ENCODE assay signal across 25 cellular contexts in genomic region chr7:31724696-31725095, GRCh38. TPM values are rescaled to one million over a fixed set of nuclear protein-coding genes. Genes with fewer than 3 reads are reported as not detected.
DNase-seq lines count a peak whose midpoint lies in the region; ATAC-seq, FAIRE-seq and TF ChIP-seq lines count a peak whose summit lies in the region.
"Had no signal": no experiment of that assay in that cellular context is flagged by ENCODE, and none has a peak within 500 bp of the region (broad histone marks: within the 10 kb centered on the region; RNA-seq: fewer than 3 reads in every experiment).

No MANE protein-coding gene starts in this region.

- H3K4me1 Mint-ChIP-seq in Calu3 (ENCODE audit: low read depth, unreplicated experiment), result no peaks in the 10 kb centered on the region

- H3K27me3 ChIP-seq in PC-3 (ENCODE audit: low read length) (peaks cover 59% of the 10 kb centered on the region), keratinocyte (ENCODE audit: control insufficient read depth, extremely low read depth, insufficient read depth, low read length) (no peaks in the 10 kb centered on the region)
- H3K27me3 ChIP-seq: BLaER1, Peyer's patch had no signal

- no peaks in the 10 kb centered on the region for H3K9me3 ChIP-seq in PC-3 (ENCODE audit: low read length)
- no peaks in the 10 kb centered on the region for H3K9me3 ChIP-seq in keratinocyte (ENCODE audit: control insufficient read depth, low read depth, low read length)
- H3K9me3 ChIP-seq: BLaER1, Peyer's patch had no signal

- H3K4me3 ChIP-seq in PC-3 (ENCODE audit: low read length) (no peak overlapping the region), cardiac fibroblast (replicated peaks in 1 of 2; ENCODE audit: low read depth in 2 of 2, low read length in 2 of 2) (no peak overlapping the region), keratinocyte (ENCODE audit: control insufficient read depth in 2 of 3, extremely low read depth in 1 of 3, insufficient read depth in 2 of 3, low read depth in 1 of 3, low read length in 3 of 3) (no peak overlapping the region)
- H3K4me3 ChIP-seq: BLaER1, Peyer's patch had no signal

- H3K4me2 ChIP-seq in PC-3 (ENCODE audit: low read length) (no peak overlapping the region), keratinocyte (ENCODE audit: control insufficient read depth, extremely low read depth, insufficient read depth, low read depth, low read length) (peak overlapping the region; percentile 10)
- H3K4me2 ChIP-seq: BLaER1 had no signal

- no peaks in the 10 kb centered on the region for H3K36me3 Mint-ChIP-seq in Calu3 (ENCODE audit: insufficient read depth, unreplicated experiment)

- H3K79me2 ChIP-seq in PC-3 (ENCODE audit: low read length) (no peaks in the 10 kb centered on the region), keratinocyte (ENCODE audit: control insufficient read depth, insufficient read depth, low read length) (no peaks in the 10 kb centered on the region)

- ATAC-seq in PC-3 (no peak), GM21367 (IDR thresholded peaks at IDR 0.05; ENCODE audit: unreplicated experiment) (no peak)

- no peaks in the 10 kb centered on the region for H3K27me3 Mint-ChIP-seq in Calu3 (ENCODE audit: unreplicated experiment)
- H3K27me3 Mint-ChIP-seq: CD4-positive, alpha-beta T cell had no signal

- BruUV-seq in Calu3 (replicated peaks; lab: Mats Ljungman, UMichigan) (no TSS peak), PC-3 (replicated peaks; lab: Mats Ljungman, UMichigan) (no TSS peak)

- H3K36me3 ChIP-seq in PC-3 (ENCODE audit: low read depth, low read length) (no peaks in the 10 kb centered on the region), keratinocyte (ENCODE audit: control insufficient read depth in 2 of 2, extremely low read depth in 1 of 2, insufficient read depth in 2 of 2, low read length in 2 of 2) (no peaks in the 10 kb centered on the region)
- H3K36me3 ChIP-seq: BLaER1, Peyer's patch had no signal

- H3K27ac ChIP-seq in PC-3 (ENCODE audit: low read length) (no peak overlapping the region), keratinocyte (ENCODE audit: control insufficient read depth, insufficient read depth, low read length) (no peak overlapping the region)
- H3K27ac ChIP-seq: BLaER1, Peyer's patch had no signal

- no peak for TF ChIP-seq CTCF in Calu3 (IDR thresholded peaks at IDR 0.05; ENCODE audit: unreplicated experiment)
- no peak for TF ChIP-seq CTCF in PC-3 (conservative IDR thresholded peaks at IDR 0.05; ENCODE audit: low read depth, low read length)
- no peak for TF ChIP-seq CTCF in cardiac fibroblast (IDR thresholded peaks at IDR 0.05; ENCODE audit: low read depth, low read length)
- no peak for TF ChIP-seq CTCF in keratinocyte (optimal IDR thresholded peaks at IDR 0.05 in 1 of 3, IDR thresholded peaks at IDR 0.05 in 1 of 3, conservative IDR thresholded peaks at IDR 0.05 in 1 of 3; ENCODE audit: extremely low read depth in 1 of 3, insufficient read depth in 2 of 3, low read length in 3 of 3)

- H3K9me3 Mint-ChIP-seq in Calu3 (ENCODE audit: low read depth, unreplicated experiment), result no peaks in the 10 kb centered on the region
- H3K9me3 Mint-ChIP-seq: CD4-positive, alpha-beta T cell had no signal

- peak; percentile 73 for FAIRE-seq in keratinocyte (lab: Jason Lieb, UNC)
- FAIRE-seq: GM19239 had no signal

- intact Hi-C loops in Calu3 (cut with micrococcal nuclease; ENCODE audit: unreplicated experiment), result loop anchor here (5.0 kb wide), 1 partner anchor 52 kb away; no protein-coding TSS in a partner anchor
- intact Hi-C loops in PC-3 (cut with micrococcal nuclease), result no loop called here

- H3F3A ChIP-seq in PC-3 (ENCODE audit: low read length, unreplicated experiment), result no peaks in the 10 kb centered on the region

- H2AFZ ChIP-seq in PC-3 (ENCODE audit: low read length), result no peak overlapping the region
- no peak overlapping the region for H2AFZ ChIP-seq in keratinocyte (ENCODE audit: control insufficient read depth, low read length)

- no peak overlapping the region for H3K4me3 Mint-ChIP-seq in Calu3 (ENCODE audit: low read depth, unreplicated experiment)
- H3K4me3 Mint-ChIP-seq: CD4-positive, alpha-beta T cell had no signal

- H3K4me1 ChIP-seq in PC-3 (ENCODE audit: insufficient read depth, low read length) (no peaks in the 10 kb centered on the region), keratinocyte (ENCODE audit: control insufficient read depth, extremely low read depth, insufficient read depth, low read length) (peaks cover 10% of the 10 kb centered on the region)
- H3K4me1 ChIP-seq: BLaER1, Peyer's patch had no signal

- no peak overlapping the region for H3K27ac Mint-ChIP-seq in Calu3 (ENCODE audit: unreplicated experiment)
- H3K27ac Mint-ChIP-seq: CD4-positive, alpha-beta T cell had no signal

- POLR2A ChIA-PET in PC-3 (lab: Charles Lee; ENCODE audit: unreplicated experiment), result no interaction called here

- no peaks in the 10 kb centered on the region for H3K9me1 ChIP-seq in keratinocyte (ENCODE audit: control insufficient read depth, extremely low read depth, insufficient read depth, low read length)

- CTCF ChIA-PET in Calu3 (lab: Charles Lee) (interaction anchor here (0.7 kb wide), 1 partner anchor 693 kb away, joined by 3 read pairs; no protein-coding TSS in a partner anchor), PC-3 (lab: Charles Lee) (no interaction called here)

- dilution Hi-C loops in keratinocyte (cut with MboI; ENCODE audit: extremely low pct_ligation_motif_present, low sequenced_read_pairs), result no loop called here

- H4K20me1 ChIP-seq in PC-3 (ENCODE audit: low read length), result no peaks in the 10 kb centered on the region
- no peaks in the 10 kb centered on the region for H4K20me1 ChIP-seq in keratinocyte (ENCODE audit: control insufficient read depth, extremely low read depth, insufficient read depth, low read length)
- H4K20me1 ChIP-seq: BLaER1 had no signal

- peak; percentile 66 for DNase-seq in Calu3
- peak; percentile 28 for DNase-seq in PC-3
- peak; percentile 10 to 29 for DNase-seq in cardiac fibroblast (ENCODE audit: low read depth in 2 of 2)
- no peak for DNase-seq in keratinocyte (ENCODE audit: low read depth, low spot score)
- no peak for DNase-seq in retina
- no peak for DNase-seq in DMS53 (lab: John Stamatoyannopoulos, UW)
- DNase-seq: CD4-positive, alpha-beta T cell; COR-L47; DMS 273 treated with DMSO at 0.1 percent for 48 hours; DND-41; GDM1; H7; NCI-H1092; NCI-H1436 treated with DMSO at 0.1 percent for 48 hours; NCI-H1930; NCI-H2227 treated with DMSO at 0.1 percent for 48 hours; NCI-H510A treated with DMSO at 0.1 percent for 48 hours; NCI-H774; NK-92 treated with Interleukin-12 subunit alpha and Interleukin-12 subunit beta, amount 100 ng/mL, for 24 hours; Peyer's patch; Right ventricle myocardium superior had no signal

- no peaks in the 10 kb centered on the region for H3K9me2 ChIP-seq in PC-3 (replicated peaks; ENCODE audit: low read length)

- no peak overlapping the region for H3K9ac ChIP-seq in PC-3 (ENCODE audit: low read length)
- no peak overlapping the region for H3K9ac ChIP-seq in keratinocyte (ENCODE audit: control insufficient read depth, extremely low read depth, insufficient read depth, low read length)
- H3K9ac ChIP-seq: BLaER1 had no signal

RNA-seq across cellular contexts. Expression of gene PPP1R17, which starts 37.7 kb away (rescaled TPM):
- total RNA-seq in Calu3 (2022) (not detected in 2 replicates), PC-3 (2014; rRNA removed) (not detected in 2 replicates)
- polyA plus RNA-seq in keratinocyte, result not detected in 3 replicates
- not detected for polyA plus RNA-seq in keratinocyte (2011; ENCODE audit: low read depth)
- not detected in 2 replicates for polyA plus RNA-seq in keratinocyte (2011; cell fraction: cytosol; rRNA removed)
- polyA plus RNA-seq in keratinocyte (2011; cell fraction: nucleus; rRNA removed), result not detected in 2 replicates
- not detected in 2 replicates for polyA plus RNA-seq in keratinocyte (2012; ENCODE audit: low replicate concordance)
- polyA minus RNA-seq in keratinocyte, result not detected in 3 replicates
- not detected for polyA minus RNA-seq in keratinocyte (2011; cell fraction: cytosol; rRNA and poly(A)+ RNA removed)
- polyA minus RNA-seq in keratinocyte (2011; cell fraction: nucleus; rRNA and poly(A)+ RNA removed), result not detected in 2 replicates
- total RNA-seq: CD4-positive, alpha-beta T cell; Peyer's patch; Right ventricle myocardium superior; SK-MEL-5 had no signal

Comparison
In these comparisons a context has a peak if more than half of its experiments do, and no peak if none do; other contexts are left out.
1. DNase-seq: peak in Calu3 (single experiment), PC-3 (single experiment) and cardiac fibroblast (2 of 2); none in keratinocyte (single experiment), retina (single experiment) and DMS53 (single experiment).